ENCODE assay signal across 38 cellular contexts in genomic region chr2:101550555-101550954, GRCh38.
"Had no signal": no experiment of that assay in that cellular context is flagged by ENCODE, and none has a peak within 500 bp of the region (broad histone marks: within the 10 kb centered on the region; RNA-seq: fewer than 3 reads in every experiment).

No MANE protein-coding gene starts in this region.

- H3K27me3 ChIP-seq: adrenal gland, body of pancreas, breast epithelium had no signal

- H3K27ac Mint-ChIP-seq: activated T-cell treated with anti-CD3 and anti-CD28 coated beads, Interleukin-2, amount 50 U/mL, for 72 hours had no signal

- FAIRE-seq: astrocyte, RCC 7860 had no signal

- H3K36me3 ChIP-seq: adrenal gland, breast epithelium, WERI-Rb-1 had no signal

- H3K36me3 Mint-ChIP-seq: activated CD8-positive, alpha-beta memory T cell treated with anti-CD3 and anti-CD28 coated beads, Interleukin-2, amount 10 ng/mL, durations not matched to agents 7 days and 5 days; T-cell had no signal

- H3K27ac ChIP-seq: adrenal gland, body of pancreas, breast epithelium, KMS-11, PC-9, RWPE1, WERI-Rb-1 had no signal

- H3K9ac ChIP-seq: KMS-11 had no signal

- H3K4me3 ChIP-seq: adrenal gland, body of pancreas, breast epithelium, PC-9 had no signal

- H3K4me3 Mint-ChIP-seq: activated CD8-positive, alpha-beta memory T cell treated with anti-CD3 and anti-CD28 coated beads, Interleukin-2, amount 10 ng/mL, durations not matched to agents 7 days and 5 days had no signal

- H2AFZ ChIP-seq: PC-9 had no signal

- H3K9me3 ChIP-seq: adrenal gland, body of pancreas, breast epithelium had no signal

- H3K4me2 ChIP-seq: KMS-11, PC-9 had no signal

- H3K4me1 ChIP-seq: adrenal gland, body of pancreas, breast epithelium had no signal

- H3K27me3 Mint-ChIP-seq: T-cell, T-helper 17 cell had no signal

- H3K9me3 Mint-ChIP-seq: activated T-cell treated with anti-CD3 and anti-CD28 coated beads, Interleukin-2, amount 50 U/mL, for 72 hours; T-cell had no signal

- DNase-seq: activated CD4-positive, alpha-beta T cell treated with anti-CD3 and anti-CD28 coated beads for 1 hour; activated CD4-positive, alpha-beta T cell treated with anti-CD3 and anti-CD28 coated beads for 48 hours; activated CD4-positive, alpha-beta T cell treated with anti-CD3 and anti-CD28 coated beads, Interleukin-2, amount 50 U/mL, for 48 hours; activated CD4-positive, CD25-positive, alpha-beta regulatory T cell; activated CD8-positive, alpha-beta memory T cell treated with anti-CD3 and anti-CD28 coated beads for 24 hours; activated CD8-positive, alpha-beta memory T cell treated with anti-CD3 and anti-CD28 coated beads, Interleukin-2, amount 10 ng/mL, durations not matched to agents 7 days and 5 days; activated gamma-delta T cell treated with Interleukin-2 at 50 U/mL for 16 hours; activated naive CD4-positive, alpha-beta T cell treated with anti-CD3 and anti-CD28 coated beads, Interleukin-2, amount 50 U/mL, for 16 hours; activated T-cell treated with anti-CD3 and anti-CD28 coated beads, Interleukin-2, amount 50 U/mL, for 1 hour; activated T-cell treated with anti-CD3 and anti-CD28 coated beads, Interleukin-2, amount 50 U/mL, for 72 hours; adrenal gland; body of pancreas; caudate nucleus; cerebellar nuclear complex; NCI-H1092 treated with DMSO at 0.1 percent for 48 hours; NCI-H1417; NCI-H146; NCI-H187; NCI-H2029 treated with DMSO at 0.1 percent for 48 hours; NCI-H2107; NCI-H2171; NCI-H510A; NCI-H526; NCI-H748 treated with DMSO at 0.1 percent for 48 hours; NK-92 treated with Interleukin-12 subunit alpha and Interleukin-12 subunit beta, amount 100 ng/mL, for 24 hours; PC-9; SIG-M5; T-cell; T-helper 17 cell; T1000; WERI-Rb-1 had no signal

- ATAC-seq: activated CD8-positive, alpha-beta memory T cell treated with anti-CD3 and anti-CD28 coated beads, Interleukin-2, amount 10 ng/mL, durations not matched to agents 7 days and 5 days; activated T-cell treated with anti-CD3 and anti-CD28 coated beads, Interleukin-2, amount 50 U/mL, for 72 hours; body of pancreas; Right ventricle myocardium inferior; SK-N-SH treated with all-trans-retinoic acid at 6 μM for 48 hours; T-cell; T-helper 17 cell had no signal
